26 cellular contexts compared by ENCODE assay signal in the genomic region with DNA sequence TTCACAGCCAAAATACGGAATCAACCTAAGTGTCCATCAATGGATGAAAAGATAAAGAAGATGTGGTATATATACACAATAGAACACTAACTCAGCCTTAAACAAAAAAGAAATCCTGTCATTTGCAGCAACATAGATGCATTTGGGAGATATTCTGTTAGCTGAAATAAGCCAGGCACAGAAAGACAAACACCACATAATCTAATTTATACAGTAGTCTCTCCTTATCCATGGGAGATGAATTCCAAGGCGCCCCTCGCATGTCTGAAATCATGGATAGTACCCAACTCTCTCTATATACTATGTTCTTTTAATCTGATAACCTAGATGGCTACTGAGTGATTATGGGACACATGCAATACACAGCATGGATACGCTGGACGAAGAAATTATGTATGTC.
"Had no signal": no experiment of that assay in that cellular context is flagged by ENCODE, and none has a peak within 500 bp of the region (broad histone marks: within the 10 kb centered on the region; RNA-seq: fewer than 3 reads in every experiment).

No MANE protein-coding gene starts in this region.

- H3K36me3 ChIP-seq: gastrocnemius medialis, heart right ventricle, left lung, lower lobe of right lung had no signal

- DNase-seq: dermis blood vessel endothelial cell; dorsolateral prefrontal cortex; effector CD4-positive, alpha-beta T cell; effector memory CD4-positive, alpha-beta T cell; erythroblast; esophagus squamous epithelium; foreskin fibroblast; foreskin melanocyte; gastrocnemius medialis; glutamatergic neuron; head of caudate nucleus; heart right ventricle; hippocampal formation; left cardiac atrium; left lung; left ventricle myocardium superior; lower lobe of right lung; mesenchymal stem cell; mucosa of descending colon; naive B cell had no signal

- H3K27ac ChIP-seq: coronary artery, dorsolateral prefrontal cortex, epithelial cell of prostate, esophagus squamous epithelium, gastrocnemius medialis, heart right ventricle, left lung, lower lobe of right lung had no signal

- H3K27me3 ChIP-seq: dorsolateral prefrontal cortex, esophagus squamous epithelium, gastrocnemius medialis, heart right ventricle, left lung had no signal

- H3K4me3 ChIP-seq: coronary artery, dorsolateral prefrontal cortex, esophagus squamous epithelium, gastrocnemius medialis, heart right ventricle, left lung, lower lobe of right lung, mucosa of descending colon had no signal

- H3K27me3 Mint-ChIP-seq: naive B cell had no signal

- H3K9me3 ChIP-seq: gastrocnemius medialis, left lung, mucosa of descending colon had no signal

- FAIRE-seq: colon, keratinocyte had no signal

- H3K4me3 Mint-ChIP-seq: mesothelial cell of epicardium, naive B cell had no signal

- H3K27ac Mint-ChIP-seq: mesothelial cell of epicardium had no signal

- H3K4me1 ChIP-seq: left lung had no signal

- ATAC-seq: esophagus mucosa, gastrocnemius medialis, heart right ventricle, left cardiac atrium, left lung, left ventricle myocardium superior, lower lobe of right lung, mucosa of descending colon had no signal
